Comparison of ENCODE assay signal across 1 cellular context in genomic region chrX:150982786-150983525, GRCh38.
TF ChIP-seq lines count a peak whose summit lies in the region.

HMGB3 (plus strand) TSS chrX:150983335; CDS start chrX:150985600, 2,265 bp downstream.

TF ChIP-seq in HepG2, 621 proteins besides CTCF, POLR2A, EP300 and RAD21 (continued from another document and continues in another):
- TF ChIP-seq ZNF724P (CRISPR knock-in tag; IDR thresholded peaks at IDR 0.05; ENCODE audit: borderline replicate concordance) (peak; percentile 64; the same call in 1 of the 2 replicates), ZNF678 (CRISPR knock-in tag; IDR thresholded peaks at IDR 0.05) (no peak), ZBTB39 (CRISPR knock-in tag; IDR thresholded peaks at IDR 0.05) (no peak), SP4 (CRISPR knock-in tag; IDR thresholded peaks at IDR 0.05) (peak; percentile 32; the same call in 1 of the 2 replicates), ZNF670 (CRISPR knock-in tag; IDR thresholded peaks at IDR 0.05; ENCODE audit: borderline replicate concordance) (no peak), MAFF (IDR thresholded peaks at IDR 0.05; ENCODE audit: low read depth, low read length) (no peak), ELF3 (CRISPR knock-in tag; IDR thresholded peaks at IDR 0.05) (no peak), ZNF350 (CRISPR knock-in tag; IDR thresholded peaks at IDR 0.05; ENCODE audit: borderline replicate concordance, low read depth) (no peak), HNRNPLL (IDR thresholded peaks at IDR 0.05; ENCODE audit: low read depth, low read length, poor library complexity, severe bottlenecking) (peak; percentile 72), SOX13 (IDR thresholded peaks at IDR 0.05) (no peak), SOX13 (CRISPR knock-in tag; conservative IDR thresholded peaks at IDR 0.05 in 1 of 2, IDR thresholded peaks at IDR 0.05 in 1 of 2) (no peak), MEIS1 (CRISPR knock-in tag; IDR thresholded peaks at IDR 0.05; ENCODE audit: borderline replicate concordance) (no peak), MIXL1 (CRISPR knock-in tag; IDR thresholded peaks at IDR 0.05) (no peak), ZNF550 (CRISPR knock-in tag; IDR thresholded peaks at IDR 0.05; ENCODE audit: borderline replicate concordance) (no peak), KDM4B (CRISPR knock-in tag; IDR thresholded peaks at IDR 0.05) (no peak), CBX1 (IDR thresholded peaks at IDR 0.05; ENCODE audit: low read depth) (no peak), ZFAT (CRISPR knock-in tag; conservative IDR thresholded peaks at IDR 0.05) (no peak), ZNF562 (CRISPR knock-in tag; IDR thresholded peaks at IDR 0.05; ENCODE audit: borderline replicate concordance) (no peak), SMARCE1 (IDR thresholded peaks at IDR 0.05; ENCODE audit: borderline replicate concordance) (no peak), ZNF367 (CRISPR knock-in tag; IDR thresholded peaks at IDR 0.05; ENCODE audit: borderline replicate concordance) (no peak), ELF1 (CRISPR knock-in tag; IDR thresholded peaks at IDR 0.05) (no peak), ZNF207 (IDR thresholded peaks at IDR 0.05; ENCODE audit: borderline replicate concordance) (no peak), ZFP82 (CRISPR knock-in tag; IDR thresholded peaks at IDR 0.05; ENCODE audit: borderline replicate concordance) (no peak), ZNF672 (CRISPR knock-in tag; IDR thresholded peaks at IDR 0.05) (no peak), NKX3-1 (CRISPR knock-in tag; IDR thresholded peaks at IDR 0.05) (no peak), KDM5B (CRISPR knock-in tag; IDR thresholded peaks at IDR 0.05; ENCODE audit: borderline replicate concordance) (no peak), SP1 (IDR thresholded peaks at IDR 0.05) (no peak), SP1 (CRISPR knock-in tag; IDR thresholded peaks at IDR 0.05) (no peak), GABPB1 (CRISPR knock-in tag; IDR thresholded peaks at IDR 0.05) (peak; percentile 35; the same call in 1 of the 2 replicates), ZNF383 (CRISPR knock-in tag; IDR thresholded peaks at IDR 0.05; ENCODE audit: borderline replicate concordance) (no peak), SRSF9 (IDR thresholded peaks at IDR 0.05; ENCODE audit: borderline replicate concordance, insufficient read depth, low read depth, low read length, poor library complexity, severe bottlenecking) (no peak), TP53 (CRISPR knock-in tag; conservative IDR thresholded peaks at IDR 0.05) (no peak)
- TF ChIP-seq, protein P1, sequence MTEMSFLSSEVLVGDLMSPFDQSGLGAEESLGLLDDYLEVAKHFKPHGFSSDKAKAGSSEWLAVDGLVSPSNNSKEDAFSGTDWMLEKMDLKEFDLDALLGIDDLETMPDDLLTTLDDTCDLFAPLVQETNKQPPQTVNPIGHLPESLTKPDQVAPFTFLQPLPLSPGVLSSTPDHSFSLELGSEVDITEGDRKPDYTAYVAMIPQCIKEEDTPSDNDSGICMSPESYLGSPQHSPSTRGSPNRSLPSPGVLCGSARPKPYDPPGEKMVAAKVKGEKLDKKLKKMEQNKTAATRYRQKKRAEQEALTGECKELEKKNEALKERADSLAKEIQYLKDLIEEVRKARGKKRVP (CRISPR knock-in tag; IDR thresholded peaks at IDR 0.05) = peak in 1 of 2 experiments; percentile 33; a peak in 1 of 4 replicates
- TF ChIP-seq, protein P2, sequence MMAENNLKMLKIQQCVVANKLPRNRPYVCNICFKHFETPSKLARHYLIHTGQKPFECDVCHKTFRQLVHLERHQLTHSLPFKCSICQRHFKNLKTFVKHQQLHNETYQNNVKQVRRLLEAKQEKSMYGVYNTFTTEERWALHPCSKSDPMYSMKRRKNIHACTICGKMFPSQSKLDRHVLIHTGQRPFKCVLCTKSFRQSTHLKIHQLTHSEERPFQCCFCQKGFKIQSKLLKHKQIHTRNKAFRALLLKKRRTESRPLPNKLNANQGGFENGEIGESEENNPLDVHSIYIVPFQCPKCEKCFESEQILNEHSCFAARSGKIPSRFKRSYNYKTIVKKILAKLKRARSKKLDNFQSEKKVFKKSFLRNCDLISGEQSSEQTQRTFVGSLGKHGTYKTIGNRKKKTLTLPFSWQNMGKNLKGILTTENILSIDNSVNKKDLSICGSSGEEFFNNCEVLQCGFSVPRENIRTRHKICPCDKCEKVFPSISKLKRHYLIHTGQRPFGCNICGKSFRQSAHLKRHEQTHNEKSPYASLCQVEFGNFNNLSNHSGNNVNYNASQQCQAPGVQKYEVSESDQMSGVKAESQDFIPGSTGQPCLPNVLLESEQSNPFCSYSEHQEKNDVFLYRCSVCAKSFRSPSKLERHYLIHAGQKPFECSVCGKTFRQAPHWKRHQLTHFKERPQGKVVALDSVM (CRISPR knock-in tag; IDR thresholded peaks at IDR 0.05) = peak; percentile 40; the same call in 1 of the 2 replicates
- TF ChIP-seq, protein P3, sequence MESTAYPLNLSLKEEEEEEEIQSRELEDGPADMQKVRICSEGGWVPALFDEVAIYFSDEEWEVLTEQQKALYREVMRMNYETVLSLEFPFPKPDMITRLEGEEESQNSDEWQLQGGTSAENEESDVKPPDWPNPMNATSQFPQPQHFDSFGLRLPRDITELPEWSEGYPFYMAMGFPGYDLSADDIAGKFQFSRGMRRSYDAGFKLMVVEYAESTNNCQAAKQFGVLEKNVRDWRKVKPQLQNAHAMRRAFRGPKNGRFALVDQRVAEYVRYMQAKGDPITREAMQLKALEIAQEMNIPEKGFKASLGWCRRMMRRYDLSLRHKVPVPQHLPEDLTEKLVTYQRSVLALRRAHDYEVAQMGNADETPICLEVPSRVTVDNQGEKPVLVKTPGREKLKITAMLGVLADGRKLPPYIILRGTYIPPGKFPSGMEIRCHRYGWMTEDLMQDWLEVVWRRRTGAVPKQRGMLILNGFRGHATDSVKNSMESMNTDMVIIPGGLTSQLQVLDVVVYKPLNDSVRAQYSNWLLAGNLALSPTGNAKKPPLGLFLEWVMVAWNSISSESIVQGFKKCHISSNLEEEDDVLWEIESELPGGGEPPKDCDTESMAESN (CRISPR knock-in tag; conservative IDR thresholded peaks at IDR 0.05) = peak; percentile 74
- TF ChIP-seq, protein P4, sequence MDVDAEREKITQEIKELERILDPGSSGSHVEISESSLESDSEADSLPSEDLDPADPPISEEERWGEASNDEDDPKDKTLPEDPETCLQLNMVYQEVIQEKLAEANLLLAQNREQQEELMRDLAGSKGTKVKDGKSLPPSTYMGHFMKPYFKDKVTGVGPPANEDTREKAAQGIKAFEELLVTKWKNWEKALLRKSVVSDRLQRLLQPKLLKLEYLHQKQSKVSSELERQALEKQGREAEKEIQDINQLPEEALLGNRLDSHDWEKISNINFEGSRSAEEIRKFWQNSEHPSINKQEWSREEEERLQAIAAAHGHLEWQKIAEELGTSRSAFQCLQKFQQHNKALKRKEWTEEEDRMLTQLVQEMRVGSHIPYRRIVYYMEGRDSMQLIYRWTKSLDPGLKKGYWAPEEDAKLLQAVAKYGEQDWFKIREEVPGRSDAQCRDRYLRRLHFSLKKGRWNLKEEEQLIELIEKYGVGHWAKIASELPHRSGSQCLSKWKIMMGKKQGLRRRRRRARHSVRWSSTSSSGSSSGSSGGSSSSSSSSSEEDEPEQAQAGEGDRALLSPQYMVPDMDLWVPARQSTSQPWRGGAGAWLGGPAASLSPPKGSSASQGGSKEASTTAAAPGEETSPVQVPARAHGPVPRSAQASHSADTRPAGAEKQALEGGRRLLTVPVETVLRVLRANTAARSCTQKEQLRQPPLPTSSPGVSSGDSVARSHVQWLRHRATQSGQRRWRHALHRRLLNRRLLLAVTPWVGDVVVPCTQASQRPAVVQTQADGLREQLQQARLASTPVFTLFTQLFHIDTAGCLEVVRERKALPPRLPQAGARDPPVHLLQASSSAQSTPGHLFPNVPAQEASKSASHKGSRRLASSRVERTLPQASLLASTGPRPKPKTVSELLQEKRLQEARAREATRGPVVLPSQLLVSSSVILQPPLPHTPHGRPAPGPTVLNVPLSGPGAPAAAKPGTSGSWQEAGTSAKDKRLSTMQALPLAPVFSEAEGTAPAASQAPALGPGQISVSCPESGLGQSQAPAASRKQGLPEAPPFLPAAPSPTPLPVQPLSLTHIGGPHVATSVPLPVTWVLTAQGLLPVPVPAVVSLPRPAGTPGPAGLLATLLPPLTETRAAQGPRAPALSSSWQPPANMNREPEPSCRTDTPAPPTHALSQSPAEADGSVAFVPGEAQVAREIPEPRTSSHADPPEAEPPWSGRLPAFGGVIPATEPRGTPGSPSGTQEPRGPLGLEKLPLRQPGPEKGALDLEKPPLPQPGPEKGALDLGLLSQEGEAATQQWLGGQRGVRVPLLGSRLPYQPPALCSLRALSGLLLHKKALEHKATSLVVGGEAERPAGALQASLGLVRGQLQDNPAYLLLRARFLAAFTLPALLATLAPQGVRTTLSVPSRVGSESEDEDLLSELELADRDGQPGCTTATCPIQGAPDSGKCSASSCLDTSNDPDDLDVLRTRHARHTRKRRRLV (CRISPR knock-in tag; IDR thresholded peaks at IDR 0.05) = no peak
- TF ChIP-seq, protein P5, sequence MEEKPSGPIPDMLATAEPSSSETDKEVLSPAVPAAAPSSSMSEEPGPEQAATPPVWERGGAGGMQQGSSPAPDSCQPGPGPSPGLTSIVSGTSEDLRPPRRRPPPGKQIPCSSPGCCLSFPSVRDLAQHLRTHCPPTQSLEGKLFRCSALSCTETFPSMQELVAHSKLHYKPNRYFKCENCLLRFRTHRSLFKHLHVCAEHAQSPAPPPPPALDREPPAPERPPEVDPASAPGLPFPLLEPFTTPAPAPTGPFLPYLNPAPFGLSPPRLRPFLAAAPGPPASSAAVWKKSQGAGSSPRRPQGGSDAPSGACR (CRISPR knock-in tag; IDR thresholded peaks at IDR 0.05) = no peak
- TF ChIP-seq, protein P6, sequence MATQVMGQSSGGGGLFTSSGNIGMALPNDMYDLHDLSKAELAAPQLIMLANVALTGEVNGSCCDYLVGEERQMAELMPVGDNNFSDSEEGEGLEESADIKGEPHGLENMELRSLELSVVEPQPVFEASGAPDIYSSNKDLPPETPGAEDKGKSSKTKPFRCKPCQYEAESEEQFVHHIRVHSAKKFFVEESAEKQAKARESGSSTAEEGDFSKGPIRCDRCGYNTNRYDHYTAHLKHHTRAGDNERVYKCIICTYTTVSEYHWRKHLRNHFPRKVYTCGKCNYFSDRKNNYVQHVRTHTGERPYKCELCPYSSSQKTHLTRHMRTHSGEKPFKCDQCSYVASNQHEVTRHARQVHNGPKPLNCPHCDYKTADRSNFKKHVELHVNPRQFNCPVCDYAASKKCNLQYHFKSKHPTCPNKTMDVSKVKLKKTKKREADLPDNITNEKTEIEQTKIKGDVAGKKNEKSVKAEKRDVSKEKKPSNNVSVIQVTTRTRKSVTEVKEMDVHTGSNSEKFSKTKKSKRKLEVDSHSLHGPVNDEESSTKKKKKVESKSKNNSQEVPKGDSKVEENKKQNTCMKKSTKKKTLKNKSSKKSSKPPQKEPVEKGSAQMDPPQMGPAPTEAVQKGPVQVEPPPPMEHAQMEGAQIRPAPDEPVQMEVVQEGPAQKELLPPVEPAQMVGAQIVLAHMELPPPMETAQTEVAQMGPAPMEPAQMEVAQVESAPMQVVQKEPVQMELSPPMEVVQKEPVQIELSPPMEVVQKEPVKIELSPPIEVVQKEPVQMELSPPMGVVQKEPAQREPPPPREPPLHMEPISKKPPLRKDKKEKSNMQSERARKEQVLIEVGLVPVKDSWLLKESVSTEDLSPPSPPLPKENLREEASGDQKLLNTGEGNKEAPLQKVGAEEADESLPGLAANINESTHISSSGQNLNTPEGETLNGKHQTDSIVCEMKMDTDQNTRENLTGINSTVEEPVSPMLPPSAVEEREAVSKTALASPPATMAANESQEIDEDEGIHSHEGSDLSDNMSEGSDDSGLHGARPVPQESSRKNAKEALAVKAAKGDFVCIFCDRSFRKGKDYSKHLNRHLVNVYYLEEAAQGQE (IDR thresholded peaks at IDR 0.05; ENCODE audit: borderline replicate concordance in 1 of 2, low read depth in 1 of 2, low read length in 2 of 2) = no peak
- TF ChIP-seq, protein P7, sequence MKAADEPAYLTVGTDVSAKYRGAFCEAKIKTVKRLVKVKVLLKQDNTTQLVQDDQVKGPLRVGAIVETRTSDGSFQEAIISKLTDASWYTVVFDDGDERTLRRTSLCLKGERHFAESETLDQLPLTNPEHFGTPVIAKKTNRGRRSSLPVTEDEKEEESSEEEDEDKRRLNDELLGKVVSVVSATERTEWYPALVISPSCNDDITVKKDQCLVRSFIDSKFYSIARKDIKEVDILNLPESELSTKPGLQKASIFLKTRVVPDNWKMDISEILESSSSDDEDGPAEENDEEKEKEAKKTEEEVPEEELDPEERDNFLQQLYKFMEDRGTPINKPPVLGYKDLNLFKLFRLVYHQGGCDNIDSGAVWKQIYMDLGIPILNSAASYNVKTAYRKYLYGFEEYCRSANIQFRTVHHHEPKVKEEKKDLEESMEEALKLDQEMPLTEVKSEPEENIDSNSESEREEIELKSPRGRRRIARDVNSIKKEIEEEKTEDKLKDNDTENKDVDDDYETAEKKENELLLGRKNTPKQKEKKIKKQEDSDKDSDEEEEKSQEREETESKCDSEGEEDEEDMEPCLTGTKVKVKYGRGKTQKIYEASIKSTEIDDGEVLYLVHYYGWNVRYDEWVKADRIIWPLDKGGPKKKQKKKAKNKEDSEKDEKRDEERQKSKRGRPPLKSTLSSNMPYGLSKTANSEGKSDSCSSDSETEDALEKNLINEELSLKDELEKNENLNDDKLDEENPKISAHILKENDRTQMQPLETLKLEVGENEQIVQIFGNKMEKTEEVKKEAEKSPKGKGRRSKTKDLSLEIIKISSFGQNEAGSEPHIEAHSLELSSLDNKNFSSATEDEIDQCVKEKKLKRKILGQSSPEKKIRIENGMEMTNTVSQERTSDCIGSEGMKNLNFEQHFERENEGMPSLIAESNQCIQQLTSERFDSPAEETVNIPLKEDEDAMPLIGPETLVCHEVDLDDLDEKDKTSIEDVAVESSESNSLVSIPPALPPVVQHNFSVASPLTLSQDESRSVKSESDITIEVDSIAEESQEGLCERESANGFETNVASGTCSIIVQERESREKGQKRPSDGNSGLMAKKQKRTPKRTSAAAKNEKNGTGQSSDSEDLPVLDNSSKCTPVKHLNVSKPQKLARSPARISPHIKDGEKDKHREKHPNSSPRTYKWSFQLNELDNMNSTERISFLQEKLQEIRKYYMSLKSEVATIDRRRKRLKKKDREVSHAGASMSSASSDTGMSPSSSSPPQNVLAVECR (CRISPR knock-in tag; IDR thresholded peaks at IDR 0.05; ENCODE audit: borderline replicate concordance) = peak; percentile 46; the same call in 1 of the 2 replicates
